Comparison of ENCODE assay signal across 2 cellular contexts in the genomic region with DNA sequence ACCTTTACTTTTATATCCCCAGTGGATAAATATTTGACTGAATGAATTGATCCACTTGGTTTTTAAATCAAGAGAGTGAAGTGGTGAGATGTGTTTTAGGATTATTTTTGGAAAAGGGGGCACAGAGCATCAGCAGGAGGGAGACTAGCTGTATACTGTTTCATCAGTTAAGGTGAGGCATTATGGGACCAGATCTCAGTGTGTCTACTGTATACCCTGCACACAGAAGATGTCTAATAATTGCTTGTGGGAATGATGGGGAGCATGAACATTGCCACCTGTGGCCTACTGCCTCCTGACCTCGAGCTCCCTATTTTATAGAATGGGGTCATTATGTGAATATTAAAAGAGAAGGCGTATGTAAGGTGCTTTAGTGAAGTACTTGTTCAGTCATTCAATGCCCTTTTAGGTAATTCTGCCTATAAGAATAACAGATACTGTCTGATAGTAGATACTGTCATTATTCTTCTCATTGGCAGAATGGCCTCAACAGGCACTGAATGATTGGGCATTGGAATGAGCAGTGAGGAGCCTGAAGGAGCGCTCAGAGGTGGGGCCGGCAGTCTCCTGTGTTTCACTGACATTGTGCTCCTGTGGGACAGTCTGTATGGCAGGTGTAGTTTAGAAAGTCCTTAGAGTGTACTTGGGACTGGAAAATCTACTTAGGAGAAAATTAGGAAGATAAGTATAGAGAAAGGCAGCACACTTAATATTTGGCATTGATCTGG.
TF ChIP-seq lines count a peak whose summit lies in the region.

No MANE protein-coding gene starts in this region.

TF ChIP-seq in liver, 16 proteins besides CTCF, POLR2A, EP300 and RAD21:
- TF ChIP-seq SP1 (IDR thresholded peaks at IDR 0.05) (no peak), TAF1 (conservative IDR thresholded peaks at IDR 0.05) (no peak), EGR1 (IDR thresholded peaks at IDR 0.05; ENCODE audit: low read depth in 2 of 2) (no peak), HNF4G (IDR thresholded peaks at IDR 0.05) (no peak), YY1 (IDR thresholded peaks at IDR 0.05) (no peak), RXRA (IDR thresholded peaks at IDR 0.05) (no peak), FOXA1 (IDR thresholded peaks at IDR 0.05) (no peak), JUND (IDR thresholded peaks at IDR 0.05) (no peak), NR2F2 (IDR thresholded peaks at IDR 0.05) (no peak), HNF4A (conservative IDR thresholded peaks at IDR 0.05) (no peak)
- TF ChIP-seq, protein P1, sequence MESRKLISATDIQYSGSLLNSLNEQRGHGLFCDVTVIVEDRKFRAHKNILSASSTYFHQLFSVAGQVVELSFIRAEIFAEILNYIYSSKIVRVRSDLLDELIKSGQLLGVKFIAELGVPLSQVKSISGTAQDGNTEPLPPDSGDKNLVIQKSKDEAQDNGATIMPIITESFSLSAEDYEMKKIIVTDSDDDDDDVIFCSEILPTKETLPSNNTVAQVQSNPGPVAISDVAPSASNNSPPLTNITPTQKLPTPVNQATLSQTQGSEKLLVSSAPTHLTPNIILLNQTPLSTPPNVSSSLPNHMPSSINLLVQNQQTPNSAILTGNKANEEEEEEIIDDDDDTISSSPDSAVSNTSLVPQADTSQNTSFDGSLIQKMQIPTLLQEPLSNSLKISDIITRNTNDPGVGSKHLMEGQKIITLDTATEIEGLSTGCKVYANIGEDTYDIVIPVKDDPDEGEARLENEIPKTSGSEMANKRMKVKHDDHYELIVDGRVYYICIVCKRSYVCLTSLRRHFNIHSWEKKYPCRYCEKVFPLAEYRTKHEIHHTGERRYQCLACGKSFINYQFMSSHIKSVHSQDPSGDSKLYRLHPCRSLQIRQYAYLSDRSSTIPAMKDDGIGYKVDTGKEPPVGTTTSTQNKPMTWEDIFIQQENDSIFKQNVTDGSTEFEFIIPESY (IDR thresholded peaks at IDR 0.05), result no peak
- TF ChIP-seq, protein P2, sequence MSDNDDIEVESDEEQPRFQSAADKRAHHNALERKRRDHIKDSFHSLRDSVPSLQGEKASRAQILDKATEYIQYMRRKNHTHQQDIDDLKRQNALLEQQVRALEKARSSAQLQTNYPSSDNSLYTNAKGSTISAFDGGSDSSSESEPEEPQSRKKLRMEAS (IDR thresholded peaks at IDR 0.05), result no peak
- TF ChIP-seq, protein P3, sequence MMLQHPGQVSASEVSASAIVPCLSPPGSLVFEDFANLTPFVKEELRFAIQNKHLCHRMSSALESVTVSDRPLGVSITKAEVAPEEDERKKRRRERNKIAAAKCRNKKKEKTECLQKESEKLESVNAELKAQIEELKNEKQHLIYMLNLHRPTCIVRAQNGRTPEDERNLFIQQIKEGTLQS (IDR thresholded peaks at IDR 0.05), result no peak
- TF ChIP-seq, protein P4, sequence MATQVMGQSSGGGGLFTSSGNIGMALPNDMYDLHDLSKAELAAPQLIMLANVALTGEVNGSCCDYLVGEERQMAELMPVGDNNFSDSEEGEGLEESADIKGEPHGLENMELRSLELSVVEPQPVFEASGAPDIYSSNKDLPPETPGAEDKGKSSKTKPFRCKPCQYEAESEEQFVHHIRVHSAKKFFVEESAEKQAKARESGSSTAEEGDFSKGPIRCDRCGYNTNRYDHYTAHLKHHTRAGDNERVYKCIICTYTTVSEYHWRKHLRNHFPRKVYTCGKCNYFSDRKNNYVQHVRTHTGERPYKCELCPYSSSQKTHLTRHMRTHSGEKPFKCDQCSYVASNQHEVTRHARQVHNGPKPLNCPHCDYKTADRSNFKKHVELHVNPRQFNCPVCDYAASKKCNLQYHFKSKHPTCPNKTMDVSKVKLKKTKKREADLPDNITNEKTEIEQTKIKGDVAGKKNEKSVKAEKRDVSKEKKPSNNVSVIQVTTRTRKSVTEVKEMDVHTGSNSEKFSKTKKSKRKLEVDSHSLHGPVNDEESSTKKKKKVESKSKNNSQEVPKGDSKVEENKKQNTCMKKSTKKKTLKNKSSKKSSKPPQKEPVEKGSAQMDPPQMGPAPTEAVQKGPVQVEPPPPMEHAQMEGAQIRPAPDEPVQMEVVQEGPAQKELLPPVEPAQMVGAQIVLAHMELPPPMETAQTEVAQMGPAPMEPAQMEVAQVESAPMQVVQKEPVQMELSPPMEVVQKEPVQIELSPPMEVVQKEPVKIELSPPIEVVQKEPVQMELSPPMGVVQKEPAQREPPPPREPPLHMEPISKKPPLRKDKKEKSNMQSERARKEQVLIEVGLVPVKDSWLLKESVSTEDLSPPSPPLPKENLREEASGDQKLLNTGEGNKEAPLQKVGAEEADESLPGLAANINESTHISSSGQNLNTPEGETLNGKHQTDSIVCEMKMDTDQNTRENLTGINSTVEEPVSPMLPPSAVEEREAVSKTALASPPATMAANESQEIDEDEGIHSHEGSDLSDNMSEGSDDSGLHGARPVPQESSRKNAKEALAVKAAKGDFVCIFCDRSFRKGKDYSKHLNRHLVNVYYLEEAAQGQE (IDR thresholded peaks at IDR 0.05), result no peak
TF ChIP-seq in liver: peak in this region for 0.

TF ChIP-seq in HepG2, 621 proteins besides CTCF, POLR2A, EP300 and RAD21:
- TF ChIP-seq, protein P5, sequence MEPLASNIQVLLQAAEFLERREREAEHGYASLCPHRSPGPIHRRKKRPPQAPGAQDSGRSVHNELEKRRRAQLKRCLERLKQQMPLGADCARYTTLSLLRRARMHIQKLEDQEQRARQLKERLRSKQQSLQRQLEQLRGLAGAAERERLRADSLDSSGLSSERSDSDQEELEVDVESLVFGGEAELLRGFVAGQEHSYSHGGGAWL (CRISPR knock-in tag; IDR thresholded peaks at IDR 0.05), result no peak
- TF ChIP-seq NR2C2 (CRISPR knock-in tag; IDR thresholded peaks at IDR 0.05; ENCODE audit: borderline replicate concordance) (no peak), SOX6 (IDR thresholded peaks at IDR 0.05) (no peak), SOX6 (CRISPR knock-in tag; IDR thresholded peaks at IDR 0.05) (no peak), RFX1 (IDR thresholded peaks at IDR 0.05) (no peak), ZFP62 (CRISPR knock-in tag; IDR thresholded peaks at IDR 0.05) (no peak), PLRG1 (conservative IDR thresholded peaks at IDR 0.05) (no peak), ZNF652 (CRISPR knock-in tag; IDR thresholded peaks at IDR 0.05; ENCODE audit: borderline replicate concordance, low read depth) (no peak)
- TF ChIP-seq, protein P6, sequence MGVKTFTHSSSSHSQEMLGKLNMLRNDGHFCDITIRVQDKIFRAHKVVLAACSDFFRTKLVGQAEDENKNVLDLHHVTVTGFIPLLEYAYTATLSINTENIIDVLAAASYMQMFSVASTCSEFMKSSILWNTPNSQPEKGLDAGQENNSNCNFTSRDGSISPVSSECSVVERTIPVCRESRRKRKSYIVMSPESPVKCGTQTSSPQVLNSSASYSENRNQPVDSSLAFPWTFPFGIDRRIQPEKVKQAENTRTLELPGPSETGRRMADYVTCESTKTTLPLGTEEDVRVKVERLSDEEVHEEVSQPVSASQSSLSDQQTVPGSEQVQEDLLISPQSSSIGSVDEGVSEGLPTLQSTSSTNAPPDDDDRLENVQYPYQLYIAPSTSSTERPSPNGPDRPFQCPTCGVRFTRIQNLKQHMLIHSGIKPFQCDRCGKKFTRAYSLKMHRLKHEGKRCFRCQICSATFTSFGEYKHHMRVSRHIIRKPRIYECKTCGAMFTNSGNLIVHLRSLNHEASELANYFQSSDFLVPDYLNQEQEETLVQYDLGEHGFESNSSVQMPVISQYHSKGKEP (CRISPR knock-in tag; IDR thresholded peaks at IDR 0.05), result no peak
